1 cellular context compared by ENCODE assay signal in genomic region chr6:39214120-39214813, GRCh38.
TF ChIP-seq lines count a peak whose summit lies in the region.

No MANE protein-coding gene starts in this region.

TF ChIP-seq in liver, 16 proteins besides CTCF, POLR2A, EP300 and RAD21 (continued from another document):
- TF ChIP-seq REST (IDR thresholded peaks at IDR 0.05) (peak; percentile 71), TAF1 (conservative IDR thresholded peaks at IDR 0.05) (no peak), FOXA2 (IDR thresholded peaks at IDR 0.05) (peak; percentile 53), ATF3 (IDR thresholded peaks at IDR 0.05) (no peak), EGR1 (IDR thresholded peaks at IDR 0.05; ENCODE audit: low read depth in 2 of 2) (no peak), GABPA (IDR thresholded peaks at IDR 0.05 in 1 of 2, conservative IDR thresholded peaks at IDR 0.05 in 1 of 2) (no peak), SP1 (IDR thresholded peaks at IDR 0.05) (peak; percentile 95)
- TF ChIP-seq, protein P1, sequence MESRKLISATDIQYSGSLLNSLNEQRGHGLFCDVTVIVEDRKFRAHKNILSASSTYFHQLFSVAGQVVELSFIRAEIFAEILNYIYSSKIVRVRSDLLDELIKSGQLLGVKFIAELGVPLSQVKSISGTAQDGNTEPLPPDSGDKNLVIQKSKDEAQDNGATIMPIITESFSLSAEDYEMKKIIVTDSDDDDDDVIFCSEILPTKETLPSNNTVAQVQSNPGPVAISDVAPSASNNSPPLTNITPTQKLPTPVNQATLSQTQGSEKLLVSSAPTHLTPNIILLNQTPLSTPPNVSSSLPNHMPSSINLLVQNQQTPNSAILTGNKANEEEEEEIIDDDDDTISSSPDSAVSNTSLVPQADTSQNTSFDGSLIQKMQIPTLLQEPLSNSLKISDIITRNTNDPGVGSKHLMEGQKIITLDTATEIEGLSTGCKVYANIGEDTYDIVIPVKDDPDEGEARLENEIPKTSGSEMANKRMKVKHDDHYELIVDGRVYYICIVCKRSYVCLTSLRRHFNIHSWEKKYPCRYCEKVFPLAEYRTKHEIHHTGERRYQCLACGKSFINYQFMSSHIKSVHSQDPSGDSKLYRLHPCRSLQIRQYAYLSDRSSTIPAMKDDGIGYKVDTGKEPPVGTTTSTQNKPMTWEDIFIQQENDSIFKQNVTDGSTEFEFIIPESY (IDR thresholded peaks at IDR 0.05) = peak; percentile 62
